Comparison of ENCODE assay signal across 9 cellular contexts in the genomic region with DNA sequence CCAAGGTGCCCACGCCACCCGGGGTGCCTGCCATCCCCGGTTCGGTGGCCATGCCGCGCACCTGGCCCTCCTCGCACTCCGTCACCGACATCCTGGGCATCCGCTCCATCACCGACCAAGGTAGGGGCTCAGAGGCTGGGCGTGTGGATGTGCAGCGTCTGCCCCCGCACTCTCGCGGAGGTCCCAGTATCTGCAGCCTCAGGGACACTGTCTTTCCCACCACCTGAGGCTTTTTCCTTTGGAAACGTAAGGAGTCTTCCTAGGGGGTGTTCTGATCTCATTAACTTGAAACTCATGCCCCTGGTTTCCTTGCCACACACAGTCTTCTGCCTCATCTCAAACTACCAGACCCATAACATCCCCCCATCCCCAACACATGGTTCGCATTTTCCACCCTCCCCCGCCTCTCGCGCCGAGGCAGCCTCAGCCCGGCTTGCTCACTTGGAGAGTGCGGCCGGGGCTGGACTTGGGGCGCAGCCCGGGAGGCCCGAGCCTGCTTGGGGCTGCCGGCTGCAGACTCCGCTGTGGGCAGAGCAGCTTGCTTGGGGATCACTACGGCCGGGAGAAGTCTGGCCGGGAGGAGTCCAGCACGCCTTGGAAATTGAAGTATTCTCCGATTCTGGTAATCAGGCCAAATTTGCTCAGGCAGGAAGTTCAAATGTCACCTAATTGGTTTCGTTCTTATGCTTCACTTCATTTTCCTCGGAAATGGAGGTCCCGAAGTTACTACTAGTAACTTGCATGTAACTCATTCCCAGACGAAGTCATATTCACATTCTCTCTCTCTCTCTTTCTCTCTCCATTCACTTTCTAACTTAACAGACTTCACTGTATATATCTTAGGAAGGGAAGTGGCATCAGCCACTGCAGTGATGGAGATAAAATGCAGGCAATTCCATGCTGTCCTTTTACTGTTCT. TPM values are rescaled to one million over a fixed set of nuclear protein-coding genes. Genes with fewer than 3 reads are reported as not detected.
A peak's percentile ranks its signal among the peaks of the same experiment; 100 is the strongest.
DNase-seq lines count a peak whose midpoint lies in the region; ATAC-seq and TF ChIP-seq lines count a peak whose summit lies in the region.
"Had no signal": no experiment of that assay in that cellular context is flagged by ENCODE, and none has a peak within 500 bp of the region (broad histone marks: within the 10 kb centered on the region; RNA-seq: fewer than 3 reads in every experiment).

No MANE protein-coding gene starts in this region.

- H2AFZ ChIP-seq in neural progenitor cell (replicated peaks), result no peak overlapping the region

- H3K36me3 ChIP-seq in CD4-positive, CD25-positive, alpha-beta regulatory T cell (ENCODE audit: control insufficient read depth, insufficient read depth, low read length), result no peaks in the 10 kb centered on the region
- H3K36me3 ChIP-seq in duodenal mucosa (ENCODE audit: control insufficient read depth in 1 of 2, insufficient read depth in 2 of 2, low read length in 2 of 2) (no peaks in the 10 kb centered on the region), neural progenitor cell (no peaks in the 10 kb centered on the region)

- H3K4me3 ChIP-seq in CD4-positive, CD25-positive, alpha-beta regulatory T cell (ENCODE audit: low read depth, low read length), result no peak overlapping the region
- H3K4me3 ChIP-seq in duodenal mucosa (ENCODE audit: low read depth in 1 of 2, low read length in 2 of 2) (peak overlapping the region; percentile 67 to 69), neural progenitor cell (no peak overlapping the region)

- no peak for TF ChIP-seq CTCF in neural progenitor cell (IDR thresholded peaks at IDR 0.05)

- H3K4me1 Mint-ChIP-seq in CD4-positive, CD25-positive, alpha-beta regulatory T cell, result peaks cover 0 to 44% (median 29%) of the 10 kb centered on the region in 4 donors
- peaks cover 26% of the 10 kb centered on the region for H3K4me1 Mint-ChIP-seq in neural progenitor cell
- H3K4me1 Mint-ChIP-seq in stimulated activated effector memory CD8-positive, alpha-beta T cell treated with anti-CD3 and anti-CD28 coated beads, Interleukin-12 subunit alpha, Interleukin-12 subunit beta, amount 100 ng/mL, for 72 hours, result peaks cover 28% of the 10 kb centered on the region

- H3K4me1 ChIP-seq in CD4-positive, CD25-positive, alpha-beta regulatory T cell (ENCODE audit: control insufficient read depth, insufficient read depth, low read length, poor library complexity, severe bottlenecking), result peaks cover 22% of the 10 kb centered on the region
- H3K4me1 ChIP-seq in duodenal mucosa (ENCODE audit: control insufficient read depth in 1 of 2, insufficient read depth in 2 of 2, low read length in 2 of 2), result peaks cover 22 to 34% of the 10 kb centered on the region in 2 donors
- H3K4me1 ChIP-seq in neural progenitor cell, result peaks cover 9% of the 10 kb centered on the region

- H3K36me3 Mint-ChIP-seq in CD4-positive, CD25-positive, alpha-beta regulatory T cell, result no peaks in the 10 kb centered on the region
- H3K36me3 Mint-ChIP-seq in neural progenitor cell, result no peaks in the 10 kb centered on the region
- H3K36me3 Mint-ChIP-seq in stimulated activated effector memory CD8-positive, alpha-beta T cell treated with anti-CD3 and anti-CD28 coated beads, Interleukin-12 subunit alpha, Interleukin-12 subunit beta, amount 100 ng/mL, for 72 hours, result peaks cover 13% of the 10 kb centered on the region

- in situ Hi-C loops in KBM-7 (cut with MboI; ENCODE audit: low pct_unique_long_range_greater_than_20kb, low sequenced_read_pairs), result no loop called here

- H3K9me3 Mint-ChIP-seq in CD4-positive, CD25-positive, alpha-beta regulatory T cell, result peaks cover 0 to 13% (median 3%) of the 10 kb centered on the region in 7 donors
- peaks cover 2% of the 10 kb centered on the region for H3K9me3 Mint-ChIP-seq in neural progenitor cell
- H3K9me3 Mint-ChIP-seq in stimulated activated effector memory CD8-positive, alpha-beta T cell treated with anti-CD3 and anti-CD28 coated beads, Interleukin-12 subunit alpha, Interleukin-12 subunit beta, amount 100 ng/mL, for 72 hours, result no peaks in the 10 kb centered on the region

- peaks cover 0 to 2% of the 10 kb centered on the region in 2 experiments for H3K9me3 ChIP-seq in CD4-positive, CD25-positive, alpha-beta regulatory T cell (ENCODE audit: control insufficient read depth in 2 of 2, low read length in 2 of 2)
- H3K9me3 ChIP-seq in duodenal mucosa (ENCODE audit: control insufficient read depth in 1 of 2, low read length in 2 of 2) (no peaks in the 10 kb centered on the region), neural progenitor cell (ENCODE audit: low read depth) (no peaks in the 10 kb centered on the region)

- peaks cover 13% of the 10 kb centered on the region for H3F3A ChIP-seq in neural progenitor cell (ENCODE audit: low read depth)

- peak overlapping the region; percentile 74 for H3K4me2 ChIP-seq in neural progenitor cell

- H3K27me3 Mint-ChIP-seq in CD4-positive, CD25-positive, alpha-beta regulatory T cell, result peaks cover 84% of the 10 kb centered on the region
- peaks cover 95% of the 10 kb centered on the region for H3K27me3 Mint-ChIP-seq in neural progenitor cell (ENCODE audit: insufficient read depth, low read depth)

- H3K9ac ChIP-seq in duodenal mucosa (ENCODE audit: low read depth in 1 of 2, low read length in 2 of 2), result no peak overlapping the region
- H3K9ac ChIP-seq in neural progenitor cell, result no peak overlapping the region

- ATAC-seq in CD4-positive, CD25-positive, alpha-beta regulatory T cell (ENCODE audit: low read depth in 2 of 2), result no peak
- no peak for ATAC-seq in HG02763 (IDR thresholded peaks at IDR 0.05; ENCODE audit: unreplicated experiment)
- no peak for ATAC-seq in stimulated activated effector memory CD8-positive, alpha-beta T cell treated with anti-CD3 and anti-CD28 coated beads, Interleukin-12 subunit alpha, Interleukin-12 subunit beta, amount 100 ng/mL, for 72 hours

- no peak for DNase-seq in CD4-positive, CD25-positive, alpha-beta regulatory T cell
- DNase-seq in KBM-7 (peak; percentile 43), neural progenitor cell (ENCODE audit: low spot score) (peak; percentile 72), glomerular visceral epithelial cell (ENCODE audit: extremely low spot score) (no peak)
- DNase-seq in stimulated activated CD8-positive, alpha-beta memory T cell treated with anti-CD3 and anti-CD28 coated beads, Interleukin-4, amount 100 ng/mL, for 48 hours, result no peak
- DNase-seq in stimulated activated effector memory CD8-positive, alpha-beta T cell treated with anti-CD3 and anti-CD28 coated beads, Interleukin-12 subunit alpha, Interleukin-12 subunit beta, amount 100 ng/mL, for 72 hours (ENCODE audit: low spot score in 2 of 2), result no peak

- peaks cover 97% of the 10 kb centered on the region for H4K20me1 ChIP-seq in neural progenitor cell (ENCODE audit: low read depth)

- H3K27me3 ChIP-seq in CD4-positive, CD25-positive, alpha-beta regulatory T cell (ENCODE audit: control insufficient read depth, insufficient read depth, low read length), result peaks cover 52% of the 10 kb centered on the region
- peaks cover 86 to 94% of the 10 kb centered on the region in 2 donors for H3K27me3 ChIP-seq in duodenal mucosa (ENCODE audit: control insufficient read depth in 1 of 2, insufficient read depth in 2 of 2, low read length in 2 of 2)
- H3K27me3 ChIP-seq in neural progenitor cell, result peaks cover 100% of the 10 kb centered on the region

- no peak overlapping the region for H3K27ac ChIP-seq in CD4-positive, CD25-positive, alpha-beta regulatory T cell (ENCODE audit: insufficient read depth, low read length, poor library complexity, severe bottlenecking)
- H3K27ac ChIP-seq in duodenal mucosa (ENCODE audit: low read depth, low read length) (no peak overlapping the region), neural progenitor cell (no peak overlapping the region)

- peak overlapping the region; percentile 4 to 72 (median 62) for H3K4me3 Mint-ChIP-seq in CD4-positive, CD25-positive, alpha-beta regulatory T cell
- peak overlapping the region; percentile 73 for H3K4me3 Mint-ChIP-seq in neural progenitor cell
- no peak overlapping the region for H3K4me3 Mint-ChIP-seq in stimulated activated effector memory CD8-positive, alpha-beta T cell treated with anti-CD3 and anti-CD28 coated beads, Interleukin-12 subunit alpha, Interleukin-12 subunit beta, amount 100 ng/mL, for 72 hours

- H3K79me2 ChIP-seq in neural progenitor cell (ENCODE audit: low read depth), result no peaks in the 10 kb centered on the region

- no peak overlapping the region for H3K27ac Mint-ChIP-seq in CD4-positive, CD25-positive, alpha-beta regulatory T cell
- H3K27ac Mint-ChIP-seq in neural progenitor cell, result no peak overlapping the region
- no peak overlapping the region for H3K27ac Mint-ChIP-seq in stimulated activated effector memory CD8-positive, alpha-beta T cell treated with anti-CD3 and anti-CD28 coated beads, Interleukin-12 subunit alpha, Interleukin-12 subunit beta, amount 100 ng/mL, for 72 hours

RNA-seq across cellular contexts. Expression of a gene that starts 2.0 kb away (rescaled TPM):
- 0.42 TPM for total RNA-seq in CD4-positive, CD25-positive, alpha-beta regulatory T cell
- under 1 TPM in 3 of 4 donors, not detected in 1; 0.14 to 0.46 (median 0.41) TPM for polyA plus RNA-seq in CD4-positive, CD25-positive, alpha-beta regulatory T cell
- not detected in 2 replicates for total RNA-seq in neural progenitor cell (ENCODE audit: low replicate concordance)
- total RNA-seq: frontal cortex had no signal

Comparison
In these comparisons a context has a peak if more than half of its experiments do, and no peak if none do; other contexts are left out.
1. DNase-seq: peak in KBM-7 (single experiment) and neural progenitor cell (single experiment); none in CD4-positive, CD25-positive, alpha-beta regulatory T cell (0 of 3), stimulated activated CD8-positive, alpha-beta memory T cell treated with anti-CD3 and anti-CD28 coated beads, Interleukin-4, amount 100 ng/mL, for 48 hours (single experiment), stimulated activated effector memory CD8-positive, alpha-beta T cell treated with anti-CD3 and anti-CD28 coated beads, Interleukin-12 subunit alpha, Interleukin-12 subunit beta, amount 100 ng/mL, for 72 hours (0 of 2) and glomerular visceral epithelial cell (single experiment).
2. H3K4me3 ChIP-seq: peak in duodenal mucosa (2 of 2); none in CD4-positive, CD25-positive, alpha-beta regulatory T cell (single experiment) and neural progenitor cell (single experiment).